In the genomic region with DNA sequence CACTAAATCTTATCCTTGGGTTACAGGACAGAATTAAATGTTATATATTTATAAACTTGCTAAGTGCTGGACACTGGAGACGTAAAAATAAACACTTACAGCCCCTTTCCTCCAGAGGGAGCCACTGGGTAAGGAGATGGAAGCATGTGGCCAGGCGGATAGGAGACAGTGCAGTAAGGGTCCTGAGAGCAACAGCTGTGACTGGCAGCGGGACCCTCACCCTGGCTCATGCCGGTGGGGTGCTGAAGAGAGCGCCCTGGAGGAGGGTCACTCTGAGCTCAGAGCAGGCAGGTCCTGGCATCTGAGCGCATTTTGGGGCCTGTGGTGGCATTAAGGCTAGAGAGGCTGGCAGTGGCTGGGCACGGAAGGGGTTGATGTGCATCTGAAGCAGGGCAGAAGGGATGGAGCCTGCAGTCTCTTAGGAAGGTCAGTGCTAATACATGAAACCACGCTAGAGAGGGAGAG, we compare ENCODE assay signal across 8 cellular contexts. TPM values are rescaled to one million over a fixed set of nuclear protein-coding genes. Genes with fewer than 3 reads are reported as not detected.
DNase-seq lines count a peak whose midpoint lies in the region; ATAC-seq and TF ChIP-seq lines count a peak whose summit lies in the region.

No MANE protein-coding gene starts in this region.

- no peak for ATAC-seq in HG03460 (IDR thresholded peaks at IDR 0.05; ENCODE audit: unreplicated experiment)
- no peak for ATAC-seq in GM21526 (IDR thresholded peaks at IDR 0.05; ENCODE audit: low FRiP score, unreplicated experiment)

- TF ChIP-seq EP300 in sigmoid colon (IDR thresholded peaks at IDR 0.05): no peak

- TF ChIP-seq POLR2A in sigmoid colon (IDR thresholded peaks at IDR 0.05): no peak

- H3K9me3 ChIP-seq in sigmoid colon: no peaks in the 10 kb centered on the region

- H3K4me1 ChIP-seq in sigmoid colon: no peaks in the 10 kb centered on the region

- TF ChIP-seq CTCF in fibroblast of the aortic adventitia (IDR thresholded peaks at IDR 0.05; ENCODE audit: insufficient read depth, low read length) (peak; percentile 73), sigmoid colon (IDR thresholded peaks at IDR 0.05) (peak in 3 of 4 experiments; percentile 26 to 58 (median 36))

- peaks cover 64 to 99% (median 87%) of the 10 kb centered on the region in 4 donors for H3K36me3 ChIP-seq in sigmoid colon

- H3K27me3 ChIP-seq in sigmoid colon: no peaks in the 10 kb centered on the region

- DNase-seq in NCI-H345 treated with DMSO at 0.1 percent for 48 hours (lab: John Stamatoyannopoulos, UW; ENCODE audit: unreplicated experiment): peak; percentile 3
- no peak for DNase-seq in NCI-H345 (lab: John Stamatoyannopoulos, UW)
- DNase-seq in Jurkat, Clone E6-1 (ENCODE audit: low read depth, low spot score): peak; percentile 21
- DNase-seq in T1000 (lab: John Stamatoyannopoulos, UW): peak; percentile 22
- DNase-seq in fibroblast of the aortic adventitia (ENCODE audit: low read depth): peak; percentile 60
- no peak for DNase-seq in sigmoid colon

- intact Hi-C loops in sigmoid colon (cut with DNase I): no loop called here

- H3K4me3 ChIP-seq in Jurkat, Clone E6-1 (ENCODE audit: low read length): no peak overlapping the region
- H3K4me3 ChIP-seq in fibroblast of the aortic adventitia (ENCODE audit: low read depth, low read length) (no peak overlapping the region), sigmoid colon (no peak overlapping the region)

- no peak overlapping the region for H3K27ac ChIP-seq in sigmoid colon

- 84 to 87% methylated on average over 8 of the region's 8 CpGs for WGBS in sigmoid colon, 2 donors

RNA-seq across cellular contexts. Expression of gene SEC61A1, which starts 16.0 kb away (rescaled TPM):
- polyA plus RNA-seq in Jurkat, Clone E6-1 (2012; ENCODE audit: insufficient read depth, insufficient read length): 104 TPM
- total RNA-seq in fibroblast of the aortic adventitia (ENCODE audit: low replicate concordance) (120 and 406 TPM in 2 replicates), sigmoid colon (10 to 100 TPM; 52.3 to 82.5 (median 63.0) TPM)
- polyA plus RNA-seq in sigmoid colon: 100 to 1,000 TPM in 1 of 3 donors, 10 to 100 TPM in 2; 17.4 to 152 (median 20.1) TPM

RNA-seq across cellular contexts. Expression of gene RUVBL1, which starts 55.4 kb away (rescaled TPM):
- 90.6 TPM for polyA plus RNA-seq in Jurkat, Clone E6-1 (2012; ENCODE audit: insufficient read depth, insufficient read length)
- total RNA-seq in fibroblast of the aortic adventitia (ENCODE audit: low replicate concordance): 47.8 and 50.6 TPM in 2 replicates
- total RNA-seq in sigmoid colon: 10 to 100 TPM; 16.3 to 20.9 (median 17.1) TPM
- polyA plus RNA-seq in sigmoid colon: 10 to 100 TPM; 12.0 to 40.6 (median 12.7) TPM

Comparison
In these comparisons a context has a peak if more than half of its experiments do, and no peak if none do; other contexts are left out.
1. DNase-seq: peak in NCI-H345 treated with DMSO at 0.1 percent for 48 hours (single experiment), Jurkat, Clone E6-1 (single experiment), T1000 (single experiment) and fibroblast of the aortic adventitia (single experiment); none in NCI-H345 (single experiment) and sigmoid colon (single experiment).